ENCODE assay signal across 23 cellular contexts in genomic region chr3:111845996-111846395, GRCh38. TPM values are rescaled to one million over a fixed set of nuclear protein-coding genes. Genes with fewer than 3 reads are reported as not detected.
DNase-seq lines count a peak whose midpoint lies in the region; TF ChIP-seq lines count a peak whose summit lies in the region.
"Had no signal": no experiment of that assay in that cellular context is flagged by ENCODE, and none has a peak within 500 bp of the region (broad histone marks: within the 10 kb centered on the region; RNA-seq: fewer than 3 reads in every experiment).

No MANE protein-coding gene starts in this region.

- TF ChIP-seq CTCF in SK-N-SH (IDR thresholded peaks at IDR 0.05) (no peak), fibroblast of mammary gland (conservative IDR thresholded peaks at IDR 0.05; ENCODE audit: control insufficient read depth, insufficient read depth, low read depth, low read length) (no peak), HFFc6 (IDR thresholded peaks at IDR 0.05) (no peak)

- H3K27ac Mint-ChIP-seq in HFFc6, result no peak overlapping the region
- H3K27ac Mint-ChIP-seq: activated T-helper 2 cell treated with anti-CD3 and anti-CD28 coated beads, Interferon-gamma antibody, Interleukin-2, Interleukin-4, amounts not matched to agents 10 μg/mL and 5 μg/mL and 100 μg/mL, durations not matched to agents 14 hours and 24 hours and 36 hours; B cell; dendritic cell treated with granulocyte-macrophage colony-stimulating factor and Interleukin-4, amounts not matched to agents 40 ng/mL and 50 ng/mL, for 4 days; memory B cell; naive thymus-derived CD8-positive, alpha-beta T cell; stimulated activated naive B cell treated with anti-CD40 and anti-IgM and Interleukin-4, amounts not matched to agents 10 μg/mL and 1 μg/mL and 100 μg/mL, for 72 hours had no signal

- peaks cover 48% of the 10 kb centered on the region for H3K4me1 Mint-ChIP-seq in HFFc6 (ENCODE audit: low read depth)
- H3K4me1 Mint-ChIP-seq: B cell; memory B cell; naive thymus-derived CD8-positive, alpha-beta T cell; stimulated activated naive B cell treated with anti-CD40 and anti-IgM and Interleukin-4, amounts not matched to agents 10 μg/mL and 1 μg/mL and 100 μg/mL, for 72 hours had no signal

- DNase-seq in HCEC 1CT (peak; percentile 53), SK-N-SH (no peak), fibroblast of mammary gland (ENCODE audit: low read depth) (peak; percentile 84), cardiac septum (ENCODE audit: low spot score) (no peak), NCI-H1048 (lab: John Stamatoyannopoulos, UW) (no peak), HFFc6 (no peak)
- DNase-seq: activated CD4-positive, alpha-beta T cell treated with anti-CD3 and anti-CD28 coated beads, Interleukin-2, amount 50 U/mL, for 1 hour; activated CD8-positive, alpha-beta memory T cell treated with anti-CD3 and anti-CD28 coated beads, Interleukin-2, amount 50 U/mL, for 4 hours; COR-L47; naive thymus-derived CD8-positive, alpha-beta T cell; NCI-H1436 treated with DMSO at 0.1 percent for 48 hours; NCI-H526; pancreas; right cardiac atrium; SIG-M5; stimulated activated naive B cell treated with anti-CD40 and anti-IgM and Interleukin-4, amounts not matched to agents 10 μg/mL and 1 μg/mL and 100 μg/mL, for 72 hours had no signal

- no peak overlapping the region for H2AFZ ChIP-seq in SK-N-SH (ENCODE audit: low read depth)

- TF ChIP-seq EP300 in SK-N-SH (IDR thresholded peaks at IDR 0.05; ENCODE audit: borderline replicate concordance in 1 of 2, low read depth in 1 of 2, low read length in 1 of 2), result no peak

- no peaks in the 10 kb centered on the region for H3K9me3 Mint-ChIP-seq in HFFc6
- H3K9me3 Mint-ChIP-seq: activated T-helper 2 cell treated with anti-CD3 and anti-CD28 coated beads, Interferon-gamma antibody, Interleukin-2, Interleukin-4, amounts not matched to agents 10 μg/mL and 5 μg/mL and 100 μg/mL, durations not matched to agents 14 hours and 24 hours and 36 hours; dendritic cell treated with granulocyte-macrophage colony-stimulating factor and Interleukin-4, amounts not matched to agents 40 ng/mL and 50 ng/mL, for 4 days; memory B cell; naive thymus-derived CD8-positive, alpha-beta T cell; stimulated activated naive B cell treated with anti-CD40 and anti-IgM and Interleukin-4, amounts not matched to agents 10 μg/mL and 1 μg/mL and 100 μg/mL, for 72 hours had no signal

- H3K4me2 ChIP-seq in SK-N-SH, result no peak overlapping the region
- H3K4me2 ChIP-seq in skeletal muscle satellite cell (ENCODE audit: low read length), result no peak overlapping the region

- H3K9ac ChIP-seq in SK-N-SH, result no peak overlapping the region
- peak overlapping the region; percentile 19 for H3K9ac ChIP-seq in skeletal muscle satellite cell (ENCODE audit: low read depth, low read length)

- H3K79me2 ChIP-seq in SK-N-SH (ENCODE audit: insufficient read depth), result no peaks in the 10 kb centered on the region

- peaks cover 8% of the 10 kb centered on the region for H3F3A ChIP-seq in SK-N-SH (replicated peaks; ENCODE audit: insufficient read depth)

- no peaks in the 10 kb centered on the region for H3K9me2 ChIP-seq in SK-N-SH

- H3K4me3 Mint-ChIP-seq in HFFc6, result no peak overlapping the region
- H3K4me3 Mint-ChIP-seq: B cell; dendritic cell treated with granulocyte-macrophage colony-stimulating factor and Interleukin-4, amounts not matched to agents 40 ng/mL and 50 ng/mL, for 4 days; memory B cell; naive thymus-derived CD8-positive, alpha-beta T cell; stimulated activated naive B cell treated with anti-CD40 and anti-IgM and Interleukin-4, amounts not matched to agents 10 μg/mL and 1 μg/mL and 100 μg/mL, for 72 hours had no signal

- POLR2A ChIA-PET in SK-N-SH (lab: Yijun Ruan, JAX), result no interaction called here

- H3K27me3 ChIP-seq in SK-N-SH (ENCODE audit: insufficient read depth) (no peaks in the 10 kb centered on the region), skeletal muscle satellite cell (ENCODE audit: control insufficient read depth, insufficient read depth, low read length) (no peaks in the 10 kb centered on the region)
- H3K27me3 ChIP-seq: pancreas had no signal

- 75% methylated on average over 1 of the region's 1 CpG for WGBS in SK-N-SH (ENCODE audit: low lambda C conversion rate)

- intact Hi-C loops in cardiac septum (cut with DNase I), result no loop called here

- H3K36me3 ChIP-seq in SK-N-SH (replicated peaks in 1 of 2; ENCODE audit: control insufficient read depth in 1 of 2, insufficient read depth in 2 of 2, low read length in 1 of 2) (no peaks in the 10 kb centered on the region), skeletal muscle satellite cell (ENCODE audit: insufficient read depth, low read length) (no peaks in the 10 kb centered on the region)
- H3K36me3 ChIP-seq: pancreas had no signal

- H3K27ac ChIP-seq in SK-N-SH (ENCODE audit: low read depth in 2 of 2, low read length in 1 of 2), result peak overlapping the region in 1 of 2 experiments; percentile 49; a peak in 1 of 4 replicates
- H3K27ac ChIP-seq: VCaP had no signal

- H3K4me3 ChIP-seq in SK-N-SH (ENCODE audit: low read depth in 2 of 2, low read length in 1 of 2), result no peak overlapping the region
- H3K4me3 ChIP-seq in fibroblast of mammary gland (ENCODE audit: control insufficient read depth, low read depth, low read length), result no peak overlapping the region
- H3K4me3 ChIP-seq in skeletal muscle satellite cell (ENCODE audit: low read length), result no peak overlapping the region
- H3K4me3 ChIP-seq: pancreas had no signal

- H3K27me3 Mint-ChIP-seq in HFFc6 (ENCODE audit: insufficient read depth), result no peaks in the 10 kb centered on the region
- H3K27me3 Mint-ChIP-seq: dendritic cell treated with granulocyte-macrophage colony-stimulating factor and Interleukin-4, amounts not matched to agents 40 ng/mL and 50 ng/mL, for 4 days had no signal

- no peak for TF ChIP-seq RAD21 in SK-N-SH (IDR thresholded peaks at IDR 0.05; ENCODE audit: low read length)

- H3K9me3 ChIP-seq in SK-N-SH (no peaks in the 10 kb centered on the region), skeletal muscle satellite cell (replicated peaks; ENCODE audit: low read length) (no peaks in the 10 kb centered on the region)
- H3K9me3 ChIP-seq: pancreas had no signal

- H4K20me1 ChIP-seq in SK-N-SH (ENCODE audit: insufficient read depth), result no peaks in the 10 kb centered on the region

- CTCF ChIA-PET in SK-N-SH (lab: Yijun Ruan, JAX), result no interaction called here

- no peaks in the 10 kb centered on the region for H3K36me3 Mint-ChIP-seq in HFFc6 (ENCODE audit: low read depth)
- H3K36me3 Mint-ChIP-seq: stimulated activated naive B cell treated with anti-CD40 and anti-IgM and Interleukin-4, amounts not matched to agents 10 μg/mL and 1 μg/mL and 100 μg/mL, for 72 hours had no signal

- H3K4me1 ChIP-seq in SK-N-SH (ENCODE audit: control insufficient read depth in 1 of 2, insufficient read depth in 2 of 2, low read depth in 1 of 2, low read length in 1 of 2) (peaks cover 0 to 4% of the 10 kb centered on the region in 2 experiments; a peak in 1 of 4 replicates), skeletal muscle satellite cell (ENCODE audit: control insufficient read depth, insufficient read depth, low read length) (peaks cover 14% of the 10 kb centered on the region)
- H3K4me1 ChIP-seq: pancreas had no signal

TF ChIP-seq in SK-N-SH, 30 proteins besides CTCF, POLR2A, EP300 and RAD21:
- TF ChIP-seq MXI1 (IDR thresholded peaks at IDR 0.05; ENCODE audit: low read depth, low read length) (no peak), FOXJ3 (CRISPR knock-in tag; IDR thresholded peaks at IDR 0.05) (no peak), FOSL2 (IDR thresholded peaks at IDR 0.05; ENCODE audit: borderline replicate concordance, low read depth) (peak; percentile 29; the same call in 1 of the 2 replicates), JUND (IDR thresholded peaks at IDR 0.05) (peak; percentile 37; the same call in 1 of the 2 replicates), RFX5 (IDR thresholded peaks at IDR 0.05; ENCODE audit: low read length) (no peak), TCF12 (IDR thresholded peaks at IDR 0.05) (peak; percentile 87), PBX3 (IDR thresholded peaks at IDR 0.05) (peak; percentile 29; the same call in 1 of the 2 replicates)
TF ChIP-seq in SK-N-SH: peak in this region for 4.

RNA-seq across cellular contexts. Expression of gene PHLDB2, which starts 13.1 kb away (rescaled TPM):
- 18.0 and 23.3 TPM in 2 replicates for polyA plus RNA-seq in SK-N-SH (2012; rRNA removed)
- 18.0 and 21.5 TPM in 2 replicates for polyA plus RNA-seq in SK-N-SH (2012; cell fraction: cytosol; rRNA removed)
- polyA plus RNA-seq in SK-N-SH (2012; cell fraction: nucleus; rRNA removed), result 36.7 and 73.8 TPM in 2 replicates
- total RNA-seq in skeletal muscle satellite cell (2012; rRNA removed), result 31.7 and 36.0 TPM in 2 replicates
- total RNA-seq in cardiac septum, result 184 TPM
- total RNA-seq in HFFc6 (2021; fragmentation: NEBNext Ultra II Directional; extraction: Animal tissue kit (Norgen Biotek cat#: 25700)), result 10 to 100 TPM; 35.4 to 55.9 (median 37.6) TPM
- total RNA-seq: G401 had no signal

Comparison
In these comparisons a context has a peak if more than half of its experiments do, and no peak if none do; other contexts are left out.
1. DNase-seq: peak in HCEC 1CT (single experiment) and fibroblast of mammary gland (single experiment); none in SK-N-SH (single experiment), cardiac septum (single experiment), NCI-H1048 (single experiment) and HFFc6 (single experiment).